Comparison of ENCODE assay signal across 13 cellular contexts in the genomic region with DNA sequence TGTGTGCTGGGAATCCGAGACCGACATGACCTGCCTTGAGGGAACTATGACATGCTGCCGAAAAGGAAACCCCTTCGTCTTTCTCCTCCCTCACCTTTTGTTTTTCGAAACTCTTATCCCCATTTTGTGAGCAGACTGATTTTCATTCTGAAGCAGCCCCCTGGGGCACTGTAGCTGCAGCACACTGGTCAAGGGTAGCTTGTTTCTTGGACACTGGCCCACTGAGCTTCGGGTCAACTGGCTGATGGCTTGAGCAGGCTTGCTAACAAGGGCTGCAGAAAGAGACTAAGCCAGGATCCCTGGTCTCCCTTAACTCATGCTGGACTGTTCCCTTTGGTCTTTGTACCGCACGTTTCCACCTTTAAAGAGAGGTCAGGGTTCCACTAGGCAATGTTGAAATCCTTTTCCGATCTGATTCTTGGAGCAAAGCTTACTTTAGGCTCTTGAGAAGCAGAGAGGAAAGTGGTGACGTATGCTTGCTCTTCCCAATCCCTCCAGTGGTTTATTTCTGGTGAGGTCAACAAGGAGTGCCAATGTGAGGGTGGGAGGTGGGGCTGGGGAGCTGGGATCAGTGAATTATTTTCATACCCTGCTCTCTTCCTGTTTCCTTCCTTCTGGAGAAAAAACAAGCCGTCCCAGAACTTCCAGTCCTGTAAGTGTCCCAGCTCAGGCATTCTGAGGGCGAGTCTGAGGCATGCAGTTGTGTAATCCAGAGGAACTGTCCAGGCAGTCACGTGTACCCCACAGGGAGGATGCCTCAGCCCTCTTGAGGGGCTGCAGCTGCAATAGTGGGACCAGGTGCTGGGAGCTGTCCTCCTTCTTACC. TPM values are rescaled to one million over a fixed set of nuclear protein-coding genes. Genes with fewer than 3 reads are reported as not detected.
A peak's percentile ranks its signal among the peaks of the same experiment; 100 is the strongest.
DNase-seq lines count a peak whose midpoint lies in the region; ATAC-seq and TF ChIP-seq lines count a peak whose summit lies in the region.
"Had no signal": no experiment of that assay in that cellular context is flagged by ENCODE, and none has a peak within 500 bp of the region (broad histone marks: within the 10 kb centered on the region; RNA-seq: fewer than 3 reads in every experiment).

No MANE protein-coding gene starts in this region.

- H3K36me3 ChIP-seq in Caco-2 (ENCODE audit: control insufficient read depth, insufficient read depth, low read length): no peaks in the 10 kb centered on the region

- H3K4me1 Mint-ChIP-seq in Caco-2 (ENCODE audit: low read depth, unreplicated experiment): no peaks in the 10 kb centered on the region
- peaks cover 3% of the 10 kb centered on the region for H3K4me1 Mint-ChIP-seq in activated T-helper 17 cell treated with anti-CD3 and anti-CD28 coated beads, Interleukin-2, amount 50 U/mL, for 72 hours
- H3K4me1 Mint-ChIP-seq: activated naive CD4-positive, alpha-beta T cell treated with anti-CD3 and anti-CD28 coated beads, Interleukin-2, amount 10 ng/mL, durations not matched to agents 7 days and 5 days had no signal

- no peak for TF ChIP-seq CTCF in Caco-2 (IDR thresholded peaks at IDR 0.05; ENCODE audit: insufficient read depth in 1 of 2, low read depth in 1 of 2, low read length in 1 of 2, severe bottlenecking in 1 of 2, unreplicated experiment in 1 of 2)

- POLR2A ChIA-PET in Caco-2 (lab: Charles Lee): no interaction called here

- no peaks in the 10 kb centered on the region for H3K36me3 Mint-ChIP-seq in Caco-2 (ENCODE audit: insufficient read depth, unreplicated experiment)
- H3K36me3 Mint-ChIP-seq in activated T-helper 17 cell treated with anti-CD3 and anti-CD28 coated beads, Interleukin-2, amount 50 U/mL, for 72 hours (ENCODE audit: low read depth): no peaks in the 10 kb centered on the region
- H3K36me3 Mint-ChIP-seq: activated naive CD4-positive, alpha-beta T cell treated with anti-CD3 and anti-CD28 coated beads, Interleukin-2, amount 10 ng/mL, durations not matched to agents 7 days and 5 days had no signal

- no peak overlapping the region for H3K27ac Mint-ChIP-seq in Caco-2 (ENCODE audit: unreplicated experiment)
- no peak overlapping the region for H3K27ac Mint-ChIP-seq in activated T-helper 17 cell treated with anti-CD3 and anti-CD28 coated beads, Interleukin-2, amount 50 U/mL, for 72 hours
- H3K27ac Mint-ChIP-seq: activated naive CD4-positive, alpha-beta T cell treated with anti-CD3 and anti-CD28 coated beads, Interleukin-2, amount 10 ng/mL, durations not matched to agents 7 days and 5 days had no signal

- in situ Hi-C loops in T47D (cut with HindIII; ENCODE audit: low pct_unique_long_range_greater_than_20kb, low sequenced_read_pairs): no loop called here

- CTCF ChIA-PET in Caco-2 (lab: Charles Lee): interaction anchor here (1.3 kb wide), 1 partner anchor 59 kb away, joined by 4 read pairs; no protein-coding TSS in a partner anchor

- no peaks in the 10 kb centered on the region for H3K9me3 ChIP-seq in Caco-2

- no peaks in the 10 kb centered on the region for H3K27me3 ChIP-seq in Caco-2 (replicated peaks; ENCODE audit: control insufficient read depth, insufficient read depth, low read length)

- ATAC-seq in left ventricle myocardium superior (peak; percentile 93), GM19397 (IDR thresholded peaks at IDR 0.05; ENCODE audit: unreplicated experiment) (no peak)
- no peak for ATAC-seq in activated T-helper 17 cell treated with anti-CD3 and anti-CD28 coated beads, Interleukin-2, amount 50 U/mL, for 72 hours (replicated peaks)

- H3K9me3 Mint-ChIP-seq in Caco-2 (ENCODE audit: unreplicated experiment): peaks cover 9% of the 10 kb centered on the region
- H3K9me3 Mint-ChIP-seq in activated T-helper 17 cell treated with anti-CD3 and anti-CD28 coated beads, Interleukin-2, amount 50 U/mL, for 72 hours: no peaks in the 10 kb centered on the region

- no peaks in the 10 kb centered on the region for H3K4me1 ChIP-seq in Caco-2

- H3K27me3 Mint-ChIP-seq in Caco-2 (ENCODE audit: insufficient read depth, unreplicated experiment): no peaks in the 10 kb centered on the region
- H3K27me3 Mint-ChIP-seq in activated T-helper 17 cell treated with anti-CD3 and anti-CD28 coated beads, Interleukin-2, amount 50 U/mL, for 72 hours: peaks cover 5% of the 10 kb centered on the region

- no TSS peak for BruUV-seq in Caco-2 (replicated peaks; lab: Mats Ljungman, UMichigan)

- DNase-seq in Caco-2: peak; percentile 31 to 47
- peak; percentile 26 to 85 for DNase-seq in T47D (ENCODE audit: low read depth in 1 of 2, low spot score in 1 of 2)
- DNase-seq in left ventricle myocardium superior: peak; percentile 83
- DNase-seq in putamen (ENCODE audit: low spot score): peak; percentile 12
- no peak for DNase-seq in effector CD4-positive, alpha-beta T cell
- no peak for DNase-seq in NCI-H524 treated with DMSO at 0.1 percent for 48 hours (lab: John Stamatoyannopoulos, UW)
- DNase-seq: activated naive CD4-positive, alpha-beta T cell treated with anti-CD3 and anti-CD28 coated beads, Interleukin-2, amount 10 ng/mL, durations not matched to agents 7 days and 5 days; GF-D8; GOT3; KBM-7 had no signal

- H3K4me3 Mint-ChIP-seq in Caco-2 (ENCODE audit: unreplicated experiment): no peak overlapping the region
- H3K4me3 Mint-ChIP-seq in activated T-helper 17 cell treated with anti-CD3 and anti-CD28 coated beads, Interleukin-2, amount 50 U/mL, for 72 hours: no peak overlapping the region
- H3K4me3 Mint-ChIP-seq: activated naive CD4-positive, alpha-beta T cell treated with anti-CD3 and anti-CD28 coated beads, Interleukin-2, amount 10 ng/mL, durations not matched to agents 7 days and 5 days had no signal

- intact Hi-C loops in Caco-2 (cut with micrococcal nuclease; ENCODE audit: unreplicated experiment): no loop called here
- intact Hi-C loops in left ventricle myocardium superior (cut with micrococcal nuclease): no loop called here

- H3K4me3 ChIP-seq in Caco-2 (ENCODE audit: low read depth, low read length): no peak overlapping the region

RNA-seq across cellular contexts. Expression of gene CYP4B1, which starts 7.6 kb away (rescaled TPM):
- not detected in 2 replicates for total RNA-seq in Caco-2 (2022)
- total RNA-seq in left ventricle myocardium superior: 16.1 TPM
- total RNA-seq in activated T-helper 17 cell treated with anti-CD3 and anti-CD28 coated beads, Interleukin-2, amount 50 U/mL, for 72 hours: under 1 TPM in 1 of 2 donors, not detected in 1; 0.56 TPM
- total RNA-seq: pulmonary artery endothelial cell had no signal

Comparison
In these comparisons a context has a peak if more than half of its experiments do, and no peak if none do; other contexts are left out.
1. DNase-seq: peak in Caco-2 (2 of 2), T47D (2 of 2), left ventricle myocardium superior (single experiment) and putamen (single experiment); none in effector CD4-positive, alpha-beta T cell (single experiment) and NCI-H524 treated with DMSO at 0.1 percent for 48 hours (single experiment).
2. RNA of gene CYP4B1, which starts 7.6 kb away (total RNA-seq): 16.1 TPM in left ventricle myocardium superior (single experiment); 0.56 TPM in activated T-helper 17 cell treated with anti-CD3 and anti-CD28 coated beads, Interleukin-2, amount 50 U/mL, for 72 hours and not detected in Caco-2; every median in the first group is over 10 times any median in the second.